8 cellular contexts compared by ENCODE assay signal in genomic region chr6:149032318-149032598, GRCh38.
DNase-seq lines count a peak whose midpoint lies in the region; ATAC-seq and TF ChIP-seq lines count a peak whose summit lies in the region.

No MANE protein-coding gene starts in this region.

- H3K9me3 Mint-ChIP-seq in neural crest cell, result no peaks in the 10 kb centered on the region

- H3K36me3 Mint-ChIP-seq in neural crest cell (ENCODE audit: low read depth), result no peaks in the 10 kb centered on the region

- peak overlapping the region; percentile 39 for H3K27ac Mint-ChIP-seq in neural crest cell (ENCODE audit: unreplicated experiment)

- H3K4me3 Mint-ChIP-seq in neural crest cell, result no peak overlapping the region

- no peaks in the 10 kb centered on the region for H3K36me3 ChIP-seq in WERI-Rb-1

- H3K27me3 ChIP-seq in WERI-Rb-1 (ENCODE audit: insufficient read depth, low read depth, severe bottlenecking), result no peaks in the 10 kb centered on the region

- DNase-seq in HFF-Myc (ENCODE audit: extremely low read depth, low read depth) (no peak), T-helper 9 cell (peak; percentile 1), neural crest cell (ENCODE audit: low read depth, low spot score) (no peak), WERI-Rb-1 (no peak), 8988T (no peak), NCI-H2171 treated with DMSO at 0.1 percent for 48 hours (lab: John Stamatoyannopoulos, UW) (no peak), NCI-H2107 treated with DMSO at 0.1 percent for 48 hours (lab: John Stamatoyannopoulos, UW; ENCODE audit: unreplicated experiment) (no peak)

- 0 out of 2 replicates have a peak overlapping the region, but pooled peaks have one; percentile 4 for H3K4me3 ChIP-seq in HFF-Myc (replicated peaks; ENCODE audit: low read depth, low read length)
- no peak overlapping the region for H3K4me3 ChIP-seq in WERI-Rb-1 (ENCODE audit: low read depth, low read length)

- TF ChIP-seq CTCF in HFF-Myc (IDR thresholded peaks at IDR 0.05; ENCODE audit: low read depth, low read length, missing control alignments) (no peak), neural crest cell (conservative IDR thresholded peaks at IDR 0.05) (no peak), WERI-Rb-1 (IDR thresholded peaks at IDR 0.05; ENCODE audit: low read depth, low read length) (no peak)

- ATAC-seq in GM18498 (IDR thresholded peaks at IDR 0.05; ENCODE audit: unreplicated experiment), result peak; percentile 24

- H3K9me3 ChIP-seq in WERI-Rb-1 (ENCODE audit: severe bottlenecking), result no peaks in the 10 kb centered on the region

- H3K4me1 Mint-ChIP-seq in neural crest cell, result peaks cover 20% of the 10 kb centered on the region

- no peak overlapping the region for H3K27ac ChIP-seq in WERI-Rb-1

- no peaks in the 10 kb centered on the region for H3K27me3 Mint-ChIP-seq in neural crest cell (ENCODE audit: low read depth)
